ENCODE assay signal across 8 cellular contexts in genomic region chr2:220533485-220533884, GRCh38.
DNase-seq lines count a peak whose midpoint lies in the region; ATAC-seq, FAIRE-seq and TF ChIP-seq lines count a peak whose summit lies in the region.

No MANE protein-coding gene starts in this region.

- no peak overlapping the region for H4K5ac ChIP-seq in H1 (ENCODE audit: insufficient read length, low read depth, low read length)

- TF ChIP-seq RAD21 in H1 (IDR thresholded peaks at IDR 0.05 in 1 of 2, conservative IDR thresholded peaks at IDR 0.05 in 1 of 2; ENCODE audit: low read depth in 2 of 2, low read length in 2 of 2), result peak; percentile 36 to 48; a peak in 2 of 4 replicates

- H3K79me1 ChIP-seq in H1 (ENCODE audit: low read depth, low read length), result no peaks in the 10 kb centered on the region

- H3K14ac ChIP-seq in H1 (ENCODE audit: insufficient read length), result no peak overlapping the region

- in situ Hi-C loops in Caki2 (cut with HindIII; ENCODE audit: low pct_unique_long_range_greater_than_20kb, low sequenced_read_pairs), result no loop called here

- H2BK12ac ChIP-seq in H1 (ENCODE audit: low read depth, low read length), result no peak overlapping the region

- FAIRE-seq in H1 (lab: Jason Lieb, UNC), result peak; percentile 13

- H3K4ac ChIP-seq in H1 (replicated peaks; ENCODE audit: insufficient read length, low read depth, low read length), result no peak overlapping the region

- no peak overlapping the region for H2AK5ac ChIP-seq in H1 (ENCODE audit: low read depth, low read length)

- H3K18ac ChIP-seq in H1 (ENCODE audit: extremely low read depth, low read length), result no peak overlapping the region

- no peak for TF ChIP-seq EP300 in H1 (IDR thresholded peaks at IDR 0.05; ENCODE audit: borderline replicate concordance in 1 of 2, low read depth in 2 of 2, low read length in 2 of 2)

- H2BK120ac ChIP-seq in H1 (replicated peaks; ENCODE audit: low read depth, low read length), result no peak overlapping the region

- H4K91ac ChIP-seq in H1 (replicated peaks; ENCODE audit: insufficient read length, low read length), result no peak overlapping the region

- H3K27ac ChIP-seq in H1 (ENCODE audit: low read depth, low read length), result no peak overlapping the region

- ATAC-seq in GM21360 (IDR thresholded peaks at IDR 0.05; ENCODE audit: unreplicated experiment) (peak; percentile 96), GM21381 (IDR thresholded peaks at IDR 0.05; ENCODE audit: unreplicated experiment) (no peak)

- H3K56ac ChIP-seq in H1 (replicated peaks; ENCODE audit: insufficient read length, low read depth, low read length), result no peak overlapping the region

- H4K20me1 ChIP-seq in H1 (replicated peaks in 1 of 2; ENCODE audit: control insufficient read depth in 1 of 2, insufficient read depth in 2 of 2, low read length in 2 of 2), result no peaks in the 10 kb centered on the region

- H2BK5ac ChIP-seq in H1 (ENCODE audit: low read depth, low read length), result no peak overlapping the region

- H3K4me2 ChIP-seq in H1 (ENCODE audit: insufficient read depth in 1 of 2, low read depth in 2 of 2, low read length in 2 of 2), result no peak overlapping the region

- no peak overlapping the region for H4K8ac ChIP-seq in H1 (ENCODE audit: extremely low read depth, insufficient read depth, low read length)

- no peak overlapping the region for H3K4me3 ChIP-seq in H1 (ENCODE audit: extremely low read depth in 1 of 4, insufficient read depth in 2 of 4, low read depth in 3 of 4, low read length in 4 of 4)

- no peaks in the 10 kb centered on the region for H3K27me3 ChIP-seq in H1 (replicated peaks in 1 of 4; ENCODE audit: control insufficient read depth in 3 of 4, extremely low read depth in 1 of 4, insufficient read depth in 3 of 4, low read length in 3 of 4)

- TF ChIP-seq CTCF in H1 (IDR thresholded peaks at IDR 0.05; ENCODE audit: control extremely low read depth in 1 of 3, insufficient read depth in 1 of 3, low read depth in 1 of 3, low read length in 3 of 3), result peak; percentile 16 to 63 (median 56); a peak in 3 of 4 replicates

- no peaks in the 10 kb centered on the region for H3K79me2 ChIP-seq in H1 (ENCODE audit: control insufficient read depth in 1 of 2, insufficient read depth in 2 of 2, low read length in 2 of 2)

- peaks cover 4 to 15% of the 10 kb centered on the region in 2 experiments; a peak in 3 of 4 replicates for H3K9me3 ChIP-seq in H1 (ENCODE audit: insufficient read depth in 2 of 2, low read depth in 1 of 2, low read length in 1 of 2)

- POLR2A ChIA-PET in H1 (lab: Charles Lee; ENCODE audit: partially characterized antibody), result no interaction called here

- no peaks in the 10 kb centered on the region; a peak in 1 of 8 replicates for H3K36me3 ChIP-seq in H1 (ENCODE audit: control insufficient read depth in 2 of 4, insufficient read depth in 4 of 4, low read length in 3 of 4)

- DNase-seq in Caki2 (ENCODE audit: low read depth), result peak; percentile 73
- peak; percentile 9 for DNase-seq in HuH-7 (ENCODE audit: low spot score)
- no peak for DNase-seq in H1 (ENCODE audit: low read depth in 1 of 2, low spot score in 2 of 2)
- no peak for DNase-seq in kidney glomerular epithelial cell (lab: John Stamatoyannopoulos, UW)
- no peak for DNase-seq in NCI-H1105 treated with DMSO at 0.1 percent for 48 hours (lab: John Stamatoyannopoulos, UW)
- no peak for DNase-seq in activated CD4-positive, alpha-beta T cell treated with anti-CD3 and anti-CD28 coated beads, Interleukin-2, amount 50 U/mL, for 4 hours

- no peak overlapping the region for H3K9ac ChIP-seq in H1 (replicated peaks in 1 of 4; ENCODE audit: extremely low read depth in 1 of 4, low read depth in 3 of 4, low read length in 3 of 4)

- H2BK15ac ChIP-seq in H1 (ENCODE audit: low read length), result no peak overlapping the region

- 86% methylated on average over 2 of the region's 2 CpGs; no CpG with 5 or more reads in 1 of the 2 experiments for WGBS in H1 (ENCODE audit: extremely low coverage in 1 of 2, insufficient coverage in 1 of 2, insufficient read length in 1 of 2, insufficient replicate concordance in 2 of 2, low coverage in 1 of 2, low lambda C conversion rate in 2 of 2, missing lambda C conversion rate in 1 of 2), 2 experiments

- no peak overlapping the region for H2BK20ac ChIP-seq in H1 (ENCODE audit: low read length)

- H3K23me2 ChIP-seq in H1 (ENCODE audit: low read depth, low read length), result no peaks in the 10 kb centered on the region

- H2AFZ ChIP-seq in H1 (ENCODE audit: low read length), result no peak overlapping the region

- TF ChIP-seq POLR2A in H1 (IDR thresholded peaks at IDR 0.05; ENCODE audit: control extremely low read depth in 1 of 2, low read depth in 2 of 2, low read length in 2 of 2), result no peak

- CTCF ChIA-PET in H1 (lab: Charles Lee; ENCODE audit: partially characterized antibody), result interaction anchor here (0.6 to 2.5 kb wide), 10 partner anchors 14 to 965 kb away, joined by 3 to 8 read pairs (median 3); no protein-coding TSS in a partner anchor

- H3K23ac ChIP-seq in H1 (ENCODE audit: insufficient read length), result no peak overlapping the region

- H3K4me1 ChIP-seq in H1 (replicated peaks in 1 of 4; ENCODE audit: control insufficient read depth in 3 of 4, insufficient read depth in 4 of 4, low read length in 3 of 4), result no peaks in the 10 kb centered on the region

TF ChIP-seq in H1, 55 proteins besides CTCF, POLR2A, EP300 and RAD21:
- TF ChIP-seq MAFK (IDR thresholded peaks at IDR 0.05; ENCODE audit: low read depth, low read length) (0 out of 2 replicates have a peak, but pooled peaks have one; percentile 36), BACH1 (IDR thresholded peaks at IDR 0.05; ENCODE audit: low read length) (0 out of 2 replicates have a peak, but pooled peaks have one; percentile 48), MAX (IDR thresholded peaks at IDR 0.05) (no peak)

Comparison
In these comparisons a context has a peak if more than half of its experiments do, and no peak if none do; other contexts are left out.
1. DNase-seq: peak in Caki2 (single experiment) and HuH-7 (single experiment); none in H1 (0 of 2), kidney glomerular epithelial cell (single experiment), NCI-H1105 treated with DMSO at 0.1 percent for 48 hours (single experiment) and activated CD4-positive, alpha-beta T cell treated with anti-CD3 and anti-CD28 coated beads, Interleukin-2, amount 50 U/mL, for 4 hours (0 of 2).